8 cellular contexts compared by ENCODE assay signal in the genomic region with DNA sequence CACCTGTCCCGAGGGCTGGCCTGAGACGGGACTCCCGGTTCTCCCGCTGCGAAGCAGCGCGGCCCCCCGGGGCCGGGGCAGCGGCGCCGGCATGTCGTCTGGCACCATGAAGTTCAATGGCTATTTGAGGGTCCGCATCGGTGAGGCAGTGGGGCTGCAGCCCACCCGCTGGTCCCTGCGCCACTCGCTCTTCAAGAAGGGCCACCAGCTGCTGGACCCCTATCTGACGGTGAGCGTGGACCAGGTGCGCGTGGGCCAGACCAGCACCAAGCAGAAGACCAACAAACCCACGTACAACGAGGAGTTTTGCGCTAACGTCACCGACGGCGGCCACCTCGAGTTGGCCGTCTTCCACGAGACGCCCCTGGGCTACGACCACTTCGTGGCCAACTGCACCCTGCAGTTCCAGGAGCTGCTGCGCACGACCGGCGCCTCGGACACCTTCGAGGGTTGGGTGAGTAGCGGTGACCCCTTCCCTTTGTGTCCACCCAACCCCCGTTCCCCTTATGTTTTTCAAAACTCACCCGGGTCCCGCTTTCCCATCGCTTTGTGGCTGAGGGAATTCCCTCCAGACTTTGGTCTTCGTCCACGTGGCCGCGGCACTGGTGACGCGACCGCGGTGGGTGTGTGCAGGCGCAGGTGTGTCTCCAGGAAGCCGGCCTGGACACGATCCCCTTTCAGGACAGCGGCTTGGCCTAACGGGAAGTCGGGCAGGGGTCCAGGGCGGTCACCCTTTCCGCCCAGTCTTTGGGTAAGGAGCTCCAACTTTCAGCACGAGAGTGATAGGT. TPM values are rescaled to one million over a fixed set of nuclear protein-coding genes. Genes with fewer than 3 reads are reported as not detected.
DNase-seq lines count a peak whose midpoint lies in the region; ATAC-seq and TF ChIP-seq lines count a peak whose summit lies in the region.

No MANE protein-coding gene starts in this region.

- H3K27ac ChIP-seq in CD4-positive, CD25-positive, alpha-beta regulatory T cell (ENCODE audit: insufficient read depth, low read length, poor library complexity, severe bottlenecking) = peak overlapping the region; percentile 95
- no peak overlapping the region for H3K27ac ChIP-seq in ovary

- peaks cover 0 to 5% (median 0%) of the 10 kb centered on the region in 7 donors for H3K9me3 Mint-ChIP-seq in CD4-positive, CD25-positive, alpha-beta regulatory T cell
- H3K9me3 Mint-ChIP-seq in activated CD8-positive, alpha-beta T cell treated with anti-CD3 and anti-CD28 coated beads, Interleukin-2, amount 10 ng/mL, durations not matched to agents 7 days and 5 days (ENCODE audit: insufficient read depth) = no peaks in the 10 kb centered on the region

- TF ChIP-seq CTCF in fibroblast of the aortic adventitia (IDR thresholded peaks at IDR 0.05; ENCODE audit: insufficient read depth, low read length) = no peak
- no peak for TF ChIP-seq CTCF in ovary (IDR thresholded peaks at IDR 0.05)

- peaks cover 4% of the 10 kb centered on the region for H3K36me3 ChIP-seq in CD4-positive, CD25-positive, alpha-beta regulatory T cell (ENCODE audit: control insufficient read depth, insufficient read depth, low read length)
- H3K36me3 ChIP-seq in ovary = no peaks in the 10 kb centered on the region

- H3K36me3 Mint-ChIP-seq in CD4-positive, CD25-positive, alpha-beta regulatory T cell = peaks cover 27% of the 10 kb centered on the region
- peaks cover 49% of the 10 kb centered on the region for H3K36me3 Mint-ChIP-seq in activated CD8-positive, alpha-beta T cell treated with anti-CD3 and anti-CD28 coated beads, Interleukin-2, amount 10 ng/mL, durations not matched to agents 7 days and 5 days (ENCODE audit: low read depth)

- TF ChIP-seq EP300 in ovary (IDR thresholded peaks at IDR 0.05) = no peak

- POLR2A ChIA-PET in activated CD8-positive, alpha-beta T cell treated with anti-CD3 and anti-CD28 coated beads, Interleukin-2, amount 10 ng/mL, durations not matched to agents 7 days and 5 days (lab: Charles Lee) = interaction anchor here (0.6 to 9.2 kb wide), 30 partner anchors 13 to 440 kb away, joined by 3 to 223 read pairs (median 4); a partner anchor contains a TSS

- no peak for ATAC-seq in CD4-positive, CD25-positive, alpha-beta regulatory T cell (ENCODE audit: low read depth in 2 of 2)
- ATAC-seq in HG02642 (IDR thresholded peaks at IDR 0.05; ENCODE audit: poor library complexity, unreplicated experiment) (peak; percentile 7), GM19397 (IDR thresholded peaks at IDR 0.05; ENCODE audit: unreplicated experiment) (no peak), HG03135 (IDR thresholded peaks at IDR 0.05; ENCODE audit: unreplicated experiment) (no peak)
- peak; percentile 7 for ATAC-seq in activated CD8-positive, alpha-beta T cell treated with anti-CD3 and anti-CD28 coated beads, Interleukin-2, amount 10 ng/mL, durations not matched to agents 7 days and 5 days

- H3K4me3 Mint-ChIP-seq in CD4-positive, CD25-positive, alpha-beta regulatory T cell = peak overlapping the region in 3 of 4 donors; percentile 97 to 100 (median 97)
- H3K4me3 Mint-ChIP-seq in activated CD8-positive, alpha-beta T cell treated with anti-CD3 and anti-CD28 coated beads, Interleukin-2, amount 10 ng/mL, durations not matched to agents 7 days and 5 days = peak overlapping the region; percentile 94

- H3K27ac Mint-ChIP-seq in CD4-positive, CD25-positive, alpha-beta regulatory T cell = peak overlapping the region; percentile 93 to 98 (median 97)
- H3K27ac Mint-ChIP-seq in activated CD8-positive, alpha-beta T cell treated with anti-CD3 and anti-CD28 coated beads, Interleukin-2, amount 10 ng/mL, durations not matched to agents 7 days and 5 days = peak overlapping the region; percentile 89

- 3 to 4% (median 4%) methylated on average over 59 to 63 of the region's 63 CpGs for WGBS in ovary, 3 donors

- intact Hi-C loops in ovary (cut with DNase I) = no loop called here

- H3K4me1 Mint-ChIP-seq in CD4-positive, CD25-positive, alpha-beta regulatory T cell = peaks cover 19 to 33% (median 23%) of the 10 kb centered on the region in 4 donors
- peaks cover 28% of the 10 kb centered on the region for H3K4me1 Mint-ChIP-seq in activated CD8-positive, alpha-beta T cell treated with anti-CD3 and anti-CD28 coated beads, Interleukin-2, amount 10 ng/mL, durations not matched to agents 7 days and 5 days (ENCODE audit: low read depth)

- H3K27me3 Mint-ChIP-seq in CD4-positive, CD25-positive, alpha-beta regulatory T cell = no peaks in the 10 kb centered on the region
- H3K27me3 Mint-ChIP-seq in activated CD8-positive, alpha-beta T cell treated with anti-CD3 and anti-CD28 coated beads, Interleukin-2, amount 10 ng/mL, durations not matched to agents 7 days and 5 days (ENCODE audit: low read depth) = no peaks in the 10 kb centered on the region

- DNase-seq in CD4-positive, CD25-positive, alpha-beta regulatory T cell = peak in 1 of 3 donors; percentile 47
- peak; percentile 49 for DNase-seq in activated CD8-positive, alpha-beta T cell treated with anti-CD3 and anti-CD28 coated beads, Interleukin-2, amount 10 ng/mL, durations not matched to agents 7 days and 5 days
- no peak for DNase-seq in fibroblast of the aortic adventitia (ENCODE audit: low read depth)
- DNase-seq in ovary = peak in 4 of 5 donors; percentile 22 to 45 (median 34)
- DNase-seq in NCI-H446 treated with DMSO at 0.1 percent for 48 hours (lab: John Stamatoyannopoulos, UW) = no peak

- H3K9me3 ChIP-seq in CD4-positive, CD25-positive, alpha-beta regulatory T cell (ENCODE audit: control insufficient read depth in 2 of 2, low read length in 2 of 2) = no peaks in the 10 kb centered on the region
- H3K9me3 ChIP-seq in ovary = no peaks in the 10 kb centered on the region

- no peaks in the 10 kb centered on the region for H3K27me3 ChIP-seq in CD4-positive, CD25-positive, alpha-beta regulatory T cell (ENCODE audit: control insufficient read depth, insufficient read depth, low read length)
- H3K27me3 ChIP-seq in ovary = no peaks in the 10 kb centered on the region

- H3K4me3 ChIP-seq in CD4-positive, CD25-positive, alpha-beta regulatory T cell (ENCODE audit: low read depth, low read length) = peak overlapping the region; percentile 99
- H3K4me3 ChIP-seq in fibroblast of the aortic adventitia (ENCODE audit: low read depth, low read length) = peak overlapping the region; percentile 57
- H3K4me3 ChIP-seq in ovary = peak overlapping the region; percentile 34

- TF ChIP-seq POLR2A in ovary (IDR thresholded peaks at IDR 0.05) = no peak

- CTCF ChIA-PET in activated CD8-positive, alpha-beta T cell treated with anti-CD3 and anti-CD28 coated beads, Interleukin-2, amount 10 ng/mL, durations not matched to agents 7 days and 5 days (lab: Charles Lee) = interaction anchor here (0.8 to 5.4 kb wide), 11 partner anchors 8 to 113 kb away, joined by 3 to 51 read pairs (median 4); no protein-coding TSS in a partner anchor

- peaks cover 34% of the 10 kb centered on the region for H3K4me1 ChIP-seq in CD4-positive, CD25-positive, alpha-beta regulatory T cell (ENCODE audit: control insufficient read depth, insufficient read depth, low read length, poor library complexity, severe bottlenecking)
- peaks cover 2% of the 10 kb centered on the region for H3K4me1 ChIP-seq in ovary (ENCODE audit: insufficient read depth)

RNA-seq across cellular contexts. Expression of a gene that starts 0.8 kb away (rescaled TPM):
- 457 TPM for total RNA-seq in CD4-positive, CD25-positive, alpha-beta regulatory T cell
- 100 to 1,000 TPM; 194 to 221 (median 199) TPM for polyA plus RNA-seq in CD4-positive, CD25-positive, alpha-beta regulatory T cell
- 100 to 1,000 TPM; 318 to 343 TPM for total RNA-seq in activated CD8-positive, alpha-beta T cell treated with anti-CD3 and anti-CD28 coated beads, Interleukin-2, amount 10 ng/mL, durations not matched to agents 7 days and 5 days
- total RNA-seq in fibroblast of the aortic adventitia (ENCODE audit: low replicate concordance) = 4.2 and 17.0 TPM in 2 replicates
- total RNA-seq in ovary = 10 to 100 TPM in 5 of 7 donors, 1 to 10 TPM in 2; 8.4 to 47.6 (median 15.9) TPM
- polyA plus RNA-seq in ovary = 10 to 100 TPM; 11.4 to 32.5 TPM

RNA-seq across cellular contexts. Expression of a gene that starts 41.1 kb away (rescaled TPM):
- 2.1 TPM for total RNA-seq in CD4-positive, CD25-positive, alpha-beta regulatory T cell
- 1 to 10 TPM; 2.1 to 4.8 (median 3.5) TPM for polyA plus RNA-seq in CD4-positive, CD25-positive, alpha-beta regulatory T cell
- total RNA-seq in activated CD8-positive, alpha-beta T cell treated with anti-CD3 and anti-CD28 coated beads, Interleukin-2, amount 10 ng/mL, durations not matched to agents 7 days and 5 days = under 1 TPM; 0.52 to 0.66 TPM
- total RNA-seq in fibroblast of the aortic adventitia (ENCODE audit: low replicate concordance) = 3.8 and 4.9 TPM in 2 replicates
- 10 to 100 TPM in 1 of 7 donors, 1 to 10 TPM in 6; 1.2 to 35.3 (median 3.5) TPM for total RNA-seq in ovary
- polyA plus RNA-seq in ovary = 1 to 10 TPM; 2.3 to 5.4 TPM

Comparison
In these comparisons a context has a peak if more than half of its experiments do, and no peak if none do; other contexts are left out.
1. ATAC-seq: peak in HG02642 (single experiment) and activated CD8-positive, alpha-beta T cell treated with anti-CD3 and anti-CD28 coated beads, Interleukin-2, amount 10 ng/mL, durations not matched to agents 7 days and 5 days (single experiment); none in CD4-positive, CD25-positive, alpha-beta regulatory T cell (0 of 2), GM19397 (single experiment) and HG03135 (single experiment).
2. DNase-seq: peak in activated CD8-positive, alpha-beta T cell treated with anti-CD3 and anti-CD28 coated beads, Interleukin-2, amount 10 ng/mL, durations not matched to agents 7 days and 5 days (single experiment) and ovary (4 of 5); none in fibroblast of the aortic adventitia (single experiment) and NCI-H446 treated with DMSO at 0.1 percent for 48 hours (single experiment).
3. H3K4me3 ChIP-seq: peak in every context shown above with its lines; median percentile 99 in CD4-positive, CD25-positive, alpha-beta regulatory T cell; 57 in fibroblast of the aortic adventitia; 34 in ovary.